1 cellular context compared by ENCODE assay signal in the genomic region with DNA sequence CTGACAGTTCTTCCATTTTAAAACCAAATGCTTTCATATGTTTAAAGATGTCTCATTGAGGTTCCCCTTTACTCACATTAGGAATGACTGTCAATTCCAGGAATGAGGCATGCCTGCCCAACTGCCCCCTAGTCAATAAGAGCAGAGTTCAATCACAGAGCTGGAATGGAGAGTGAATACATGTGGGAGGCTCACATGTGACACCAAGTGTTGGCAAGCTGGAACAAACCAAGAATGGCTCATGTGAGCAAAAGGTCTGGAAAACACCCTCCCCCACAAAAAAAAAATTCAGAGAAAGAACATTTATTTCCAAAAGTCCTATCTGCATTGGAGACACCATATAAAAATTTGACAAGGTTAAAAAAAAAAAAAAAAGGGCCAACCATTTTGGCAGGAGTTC.
TF ChIP-seq lines count a peak whose summit lies in the region.

No MANE protein-coding gene starts in this region.

TF ChIP-seq in liver, 16 proteins besides CTCF, POLR2A, EP300 and RAD21 (continued from another document):
- TF ChIP-seq, protein P1, sequence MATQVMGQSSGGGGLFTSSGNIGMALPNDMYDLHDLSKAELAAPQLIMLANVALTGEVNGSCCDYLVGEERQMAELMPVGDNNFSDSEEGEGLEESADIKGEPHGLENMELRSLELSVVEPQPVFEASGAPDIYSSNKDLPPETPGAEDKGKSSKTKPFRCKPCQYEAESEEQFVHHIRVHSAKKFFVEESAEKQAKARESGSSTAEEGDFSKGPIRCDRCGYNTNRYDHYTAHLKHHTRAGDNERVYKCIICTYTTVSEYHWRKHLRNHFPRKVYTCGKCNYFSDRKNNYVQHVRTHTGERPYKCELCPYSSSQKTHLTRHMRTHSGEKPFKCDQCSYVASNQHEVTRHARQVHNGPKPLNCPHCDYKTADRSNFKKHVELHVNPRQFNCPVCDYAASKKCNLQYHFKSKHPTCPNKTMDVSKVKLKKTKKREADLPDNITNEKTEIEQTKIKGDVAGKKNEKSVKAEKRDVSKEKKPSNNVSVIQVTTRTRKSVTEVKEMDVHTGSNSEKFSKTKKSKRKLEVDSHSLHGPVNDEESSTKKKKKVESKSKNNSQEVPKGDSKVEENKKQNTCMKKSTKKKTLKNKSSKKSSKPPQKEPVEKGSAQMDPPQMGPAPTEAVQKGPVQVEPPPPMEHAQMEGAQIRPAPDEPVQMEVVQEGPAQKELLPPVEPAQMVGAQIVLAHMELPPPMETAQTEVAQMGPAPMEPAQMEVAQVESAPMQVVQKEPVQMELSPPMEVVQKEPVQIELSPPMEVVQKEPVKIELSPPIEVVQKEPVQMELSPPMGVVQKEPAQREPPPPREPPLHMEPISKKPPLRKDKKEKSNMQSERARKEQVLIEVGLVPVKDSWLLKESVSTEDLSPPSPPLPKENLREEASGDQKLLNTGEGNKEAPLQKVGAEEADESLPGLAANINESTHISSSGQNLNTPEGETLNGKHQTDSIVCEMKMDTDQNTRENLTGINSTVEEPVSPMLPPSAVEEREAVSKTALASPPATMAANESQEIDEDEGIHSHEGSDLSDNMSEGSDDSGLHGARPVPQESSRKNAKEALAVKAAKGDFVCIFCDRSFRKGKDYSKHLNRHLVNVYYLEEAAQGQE (IDR thresholded peaks at IDR 0.05): peak; percentile 74
